Comparison of ENCODE assay signal across 9 cellular contexts in genomic region chr4:53558061-53558801, GRCh38. TPM values are rescaled to one million over a fixed set of nuclear protein-coding genes. Genes with fewer than 3 reads are reported as not detected.
DNase-seq lines count a peak whose midpoint lies in the region; ATAC-seq and TF ChIP-seq lines count a peak whose summit lies in the region.
"Had no signal": no experiment of that assay in that cellular context is flagged by ENCODE, and none has a peak within 500 bp of the region (broad histone marks: within the 10 kb centered on the region; RNA-seq: fewer than 3 reads in every experiment).

No MANE protein-coding gene starts in this region.

- no peak overlapping the region for H2BK15ac ChIP-seq in mesendoderm (replicated peaks; ENCODE audit: low read depth)

- DNase-seq in DMS153 (lab: John Stamatoyannopoulos, UW) (peak; percentile 72), NCI-H2227 (lab: John Stamatoyannopoulos, UW; ENCODE audit: unreplicated experiment) (peak; percentile 50), cerebellar nuclear complex (lab: John Stamatoyannopoulos, UW) (peak; percentile 31 to 73), mesendoderm (peak; percentile 38), T-helper 2 cell (no peak), GM13977 (ENCODE audit: low spot score) (no peak)
- no peak for DNase-seq in stimulated activated CD4-positive, alpha-beta T cell treated with anti-CD3 and anti-CD28 coated beads, Interleukin-1b, Interleukin-23, amount 100 ng/mL, for 48 hours
- DNase-seq: NCI-H2029 had no signal

- no peak overlapping the region for H3K18ac ChIP-seq in mesendoderm (ENCODE audit: low read length)

- H2BK5ac ChIP-seq in mesendoderm (ENCODE audit: low read length): no peak overlapping the region

- H3K27ac ChIP-seq in mesendoderm (ENCODE audit: low read depth, low read length): no peak overlapping the region

- H3K27me3 ChIP-seq in mesendoderm (ENCODE audit: insufficient read depth, low read length, poor library complexity): no peaks in the 10 kb centered on the region

- H4K5ac ChIP-seq in mesendoderm (ENCODE audit: low read length): no peak overlapping the region

- H2BK120ac ChIP-seq in mesendoderm (ENCODE audit: low read depth, low read length): no peak overlapping the region

- no peak overlapping the region for H3K56ac ChIP-seq in mesendoderm (ENCODE audit: low read length)

- H4K8ac ChIP-seq in mesendoderm (ENCODE audit: low read depth, low read length): no peak overlapping the region

- no peak overlapping the region for H3K4me3 ChIP-seq in mesendoderm (ENCODE audit: low read length)

- WGBS in mesendoderm (ENCODE audit: extremely low coverage, insufficient coverage, low lambda C conversion rate): no CpG with 5 or more reads among the region's 12 CpGs

- no peaks in the 10 kb centered on the region for H3K4me1 ChIP-seq in mesendoderm (ENCODE audit: control insufficient read depth, low read depth, low read length)

- H3K9ac ChIP-seq in mesendoderm (ENCODE audit: low read length): no peak overlapping the region

- H2AK5ac ChIP-seq in mesendoderm (ENCODE audit: low read length): no peak overlapping the region

- in situ Hi-C loops in GM13977 (cut with MboI; ENCODE audit: low pct_unique_long_range_greater_than_20kb, low sequenced_read_pairs, unreplicated experiment): no loop called here

- ATAC-seq in activated CD4-positive, CD25-positive, alpha-beta regulatory T cell treated with anti-CD3 and anti-CD28 coated beads, Interleukin-2, amount 50 U/mL, for 24 hours: no peak

- no peaks in the 10 kb centered on the region for H3K36me3 ChIP-seq in mesendoderm (ENCODE audit: control insufficient read depth, insufficient read depth, low read length)

- H3K79me2 ChIP-seq in mesendoderm (ENCODE audit: control insufficient read depth, insufficient read depth, low read length): no peaks in the 10 kb centered on the region

- H3K79me1 ChIP-seq in mesendoderm (ENCODE audit: low read length): no peaks in the 10 kb centered on the region

- H3K4ac ChIP-seq in mesendoderm (ENCODE audit: low read depth, low read length): no peak overlapping the region

- no peak for TF ChIP-seq CTCF in GM13977 (IDR thresholded peaks at IDR 0.05; ENCODE audit: extremely low read depth, insufficient read depth, missing control alignments)

- no peak overlapping the region for H3K4me2 ChIP-seq in mesendoderm (ENCODE audit: low read length)

- H3K23ac ChIP-seq in mesendoderm (ENCODE audit: low read length): no peak overlapping the region

RNA-seq across cellular contexts. Expression of gene LNX1, which starts 33.1 kb away (rescaled TPM):
- polyA plus RNA-seq in mesendoderm (2013, experiment 1 of 2): 1.00 TPM
- polyA plus RNA-seq in mesendoderm (2013, experiment 2 of 2): 0.88 TPM

Comparison
In these comparisons a context has a peak if more than half of its experiments do, and no peak if none do; other contexts are left out.
1. DNase-seq: peak in DMS153 (single experiment), NCI-H2227 (single experiment), cerebellar nuclear complex (2 of 2) and mesendoderm (single experiment); none in stimulated activated CD4-positive, alpha-beta T cell treated with anti-CD3 and anti-CD28 coated beads, Interleukin-1b, Interleukin-23, amount 100 ng/mL, for 48 hours (single experiment), T-helper 2 cell (0 of 5) and GM13977 (single experiment).